Comparison of ENCODE assay signal across 1 cellular context in genomic region chr4:40492747-40493146, GRCh38.
TF ChIP-seq lines count a peak whose summit lies in the region.

No MANE protein-coding gene starts in this region.

TF ChIP-seq in IMR-90, 13 proteins besides CTCF, POLR2A, EP300 and RAD21:
- TF ChIP-seq ELK1 (IDR thresholded peaks at IDR 0.05; ENCODE audit: borderline replicate concordance, low read depth, low read length) = no peak
- TF ChIP-seq BHLHE40 (IDR thresholded peaks at IDR 0.05; ENCODE audit: low read depth, low read length) = no peak
- TF ChIP-seq RCOR1 (IDR thresholded peaks at IDR 0.05; ENCODE audit: insufficient replicate concordance, low read length) = no peak
- TF ChIP-seq RFX5 (IDR thresholded peaks at IDR 0.05; ENCODE audit: low read depth, low read length) = no peak
- no peak for TF ChIP-seq FOS (IDR thresholded peaks at IDR 0.05; ENCODE audit: low read depth, low read length)
- TF ChIP-seq USF2 (IDR thresholded peaks at IDR 0.05; ENCODE audit: low read depth, low read length) = no peak
- TF ChIP-seq NFE2L2 (IDR thresholded peaks at IDR 0.05; ENCODE audit: low read depth, low read length) = no peak
- no peak for TF ChIP-seq CHD1 (IDR thresholded peaks at IDR 0.05; ENCODE audit: low read depth, low read length)
- no peak for TF ChIP-seq MXI1 (IDR thresholded peaks at IDR 0.05; ENCODE audit: borderline replicate concordance, low read depth, low read length)
